ENCODE assay signal across 11 cellular contexts in the genomic region with DNA sequence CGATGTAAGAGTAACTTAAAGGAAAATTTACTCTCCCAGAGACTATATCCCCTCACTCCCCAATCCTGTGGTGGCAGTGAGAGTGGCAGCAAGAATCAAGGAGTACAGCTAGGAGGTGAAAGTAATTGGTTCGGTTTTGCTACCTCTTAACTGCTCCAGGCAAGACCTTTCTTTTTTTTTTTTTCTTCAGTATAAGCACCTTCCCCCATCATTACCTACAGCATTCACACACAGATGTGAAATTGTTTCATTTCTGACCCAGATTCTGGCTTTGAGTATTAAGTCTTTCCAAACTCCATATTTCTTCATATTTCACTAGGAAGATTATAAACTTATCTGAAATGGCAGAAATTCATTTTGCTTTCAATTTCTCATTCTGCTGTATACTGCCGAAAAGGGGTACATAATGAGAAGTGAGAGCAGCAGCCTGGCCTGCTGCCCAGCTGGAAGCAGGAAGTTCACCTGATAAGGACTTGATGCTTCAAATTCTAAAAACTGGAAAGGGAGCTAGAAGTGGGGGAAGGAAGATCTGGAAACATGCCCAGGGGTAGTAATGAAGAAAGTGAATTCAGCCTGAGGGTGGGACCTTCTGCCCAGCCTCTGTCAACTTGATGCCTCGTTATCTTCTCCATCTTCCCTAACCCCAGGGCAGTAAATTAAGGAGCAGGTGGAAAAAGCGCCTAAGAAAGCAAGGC.
DNase-seq lines count a peak whose midpoint lies in the region; ATAC-seq and TF ChIP-seq lines count a peak whose summit lies in the region.
"Had no signal": no experiment of that assay in that cellular context is flagged by ENCODE, and none has a peak within 500 bp of the region (broad histone marks: within the 10 kb centered on the region; RNA-seq: fewer than 3 reads in every experiment).

No MANE protein-coding gene starts in this region.

- 50 to 65% methylated on average over 5 of the region's 5 CpGs for WGBS in body of pancreas, 2 donors

- TF ChIP-seq POLR2A in body of pancreas (IDR thresholded peaks at IDR 0.05): no peak

- H3K4me3 ChIP-seq in body of pancreas: no peak overlapping the region
- H3K4me3 ChIP-seq in neutrophil (ENCODE audit: low read depth in 1 of 2, low read length in 1 of 2): peak overlapping the region; percentile 36 to 42
- H3K4me3 ChIP-seq: A549 had no signal

- intact Hi-C loops in body of pancreas (cut with DNase I): no loop called here

- peaks cover 5 to 10% of the 10 kb centered on the region in 2 donors for H3K36me3 ChIP-seq in body of pancreas (replicated peaks in 1 of 2; ENCODE audit: insufficient read depth in 1 of 2, low read depth in 2 of 2)
- H3K36me3 ChIP-seq in neutrophil: peaks cover 16% of the 10 kb centered on the region

- H3K27ac ChIP-seq in body of pancreas (peak overlapping the region in 1 of 4 donors; percentile 61), neutrophil (peak overlapping the region; percentile 85)
- H3K27ac ChIP-seq: A549 had no signal

- H3K9me3 ChIP-seq in body of pancreas (no peaks in the 10 kb centered on the region), neutrophil (no peaks in the 10 kb centered on the region)
- H3K9me3 ChIP-seq: A549 had no signal

- no peaks in the 10 kb centered on the region for H3K27me3 ChIP-seq in body of pancreas
- H3K27me3 ChIP-seq in neutrophil: no peaks in the 10 kb centered on the region

- no peak for TF ChIP-seq CTCF in body of pancreas (IDR thresholded peaks at IDR 0.05)
- no peak for TF ChIP-seq CTCF in neutrophil (IDR thresholded peaks at IDR 0.05)

- H3K4me1 ChIP-seq in body of pancreas (peaks cover 4% of the 10 kb centered on the region), neutrophil (ENCODE audit: control insufficient read depth in 1 of 2, insufficient read depth in 1 of 2, low read depth in 1 of 2, low read length in 1 of 2) (peaks cover 23 to 26% of the 10 kb centered on the region in 2 experiments)
- H3K4me1 ChIP-seq: A549 had no signal

- ATAC-seq in body of pancreas (no peak), HG03571 (IDR thresholded peaks at IDR 0.05; ENCODE audit: unreplicated experiment) (no peak), HG02938 (IDR thresholded peaks at IDR 0.05; ENCODE audit: unreplicated experiment) (no peak), HG03442 (IDR thresholded peaks at IDR 0.05; ENCODE audit: unreplicated experiment) (no peak)
- ATAC-seq: A549; stimulated activated naive CD8-positive, alpha-beta T cell treated with anti-CD3 and anti-CD28 coated beads, Interleukin-15, Interleukin-2, amounts not matched to agents 100 U/mL and 50 U/mL, for 24 hours had no signal

- DNase-seq in NCI-H1092 treated with DMSO at 0.1 percent for 48 hours (lab: John Stamatoyannopoulos, UW) (peak; percentile 8), NCI-H1092 (lab: John Stamatoyannopoulos, UW) (no peak), NAMALWA (ENCODE audit: low spot score) (peak; percentile 21), body of pancreas (peak in 3 of 4 donors; percentile 21 to 53 (median 39))
- DNase-seq: activated naive CD4-positive, alpha-beta T cell treated with Interleukin-2 at 50 U/mL for 16 hours; stimulated activated naive CD8-positive, alpha-beta T cell treated with anti-CD3 and anti-CD28 coated beads, Interleukin-15, Interleukin-2, amounts not matched to agents 100 U/mL and 50 U/mL, for 24 hours had no signal

Comparison
In these comparisons a context has a peak if more than half of its experiments do, and no peak if none do; other contexts are left out.
1. H3K4me3 ChIP-seq: peak in neutrophil (2 of 2); none in body of pancreas (0 of 2).